8 cellular contexts compared by ENCODE assay signal in genomic region chr4:139555073-139555704, GRCh38. TPM values are rescaled to one million over a fixed set of nuclear protein-coding genes. Genes with fewer than 3 reads are reported as not detected.
A peak's percentile ranks its signal among the peaks of the same experiment; 100 is the strongest.
DNase-seq lines count a peak whose midpoint lies in the region; ATAC-seq and FAIRE-seq lines count a peak whose summit lies in the region.

No MANE protein-coding gene starts in this region.

- peak; percentile 33 for FAIRE-seq in colon (lab: Jason Lieb, UNC)

- peak; percentile 54 to 65 for DNase-seq in NCI-H524 (lab: John Stamatoyannopoulos, UW)
- peak; percentile 95 for DNase-seq in activated CD4-positive, alpha-beta T cell treated with anti-CD3 and anti-CD28 coated beads, Interleukin-2, amount 10 ng/mL, durations not matched to agents 24 days and 14 days
- DNase-seq in kidney glomerular epithelial cell (lab: John Stamatoyannopoulos, UW) = peak; percentile 80
- peak; percentile 60 to 62 for DNase-seq in stimulated activated CD4-positive, alpha-beta T cell treated with anti-CD3 and anti-CD28 coated beads, Interleukin-15, amount 100 ng/mL, for 1 hour (ENCODE audit: low read depth in 1 of 2, low spot score in 1 of 2)
- DNase-seq in AML-193 (lab: John Stamatoyannopoulos, UW) = no peak

- H3K4me3 Mint-ChIP-seq in activated CD4-positive, alpha-beta T cell treated with anti-CD3 and anti-CD28 coated beads, Interleukin-2, amount 10 ng/mL, durations not matched to agents 24 days and 14 days = peak overlapping the region; percentile 89

- intact Hi-C loops in activated CD4-positive, alpha-beta T cell treated with anti-CD3 and anti-CD28 coated beads, Interleukin-2, amount 10 ng/mL, durations not matched to agents 24 days and 14 days (cut with micrococcal nuclease) = loop anchor here (1.0 to 5.0 kb wide), 6 partner anchors 102 to 967 kb away; partner anchors contain the start of genes ELMOD2 and NOCT

- peaks cover 7% of the 10 kb centered on the region for H3K27me3 Mint-ChIP-seq in activated CD4-positive, alpha-beta T cell treated with anti-CD3 and anti-CD28 coated beads, Interleukin-2, amount 10 ng/mL, durations not matched to agents 24 days and 14 days

- no peaks in the 10 kb centered on the region for H3K9me3 Mint-ChIP-seq in activated CD4-positive, alpha-beta T cell treated with anti-CD3 and anti-CD28 coated beads, Interleukin-2, amount 10 ng/mL, durations not matched to agents 24 days and 14 days

- peaks cover 2% of the 10 kb centered on the region for H3K36me3 Mint-ChIP-seq in activated CD4-positive, alpha-beta T cell treated with anti-CD3 and anti-CD28 coated beads, Interleukin-2, amount 10 ng/mL, durations not matched to agents 24 days and 14 days (ENCODE audit: low read depth)

- H3K27ac Mint-ChIP-seq in activated CD4-positive, alpha-beta T cell treated with anti-CD3 and anti-CD28 coated beads, Interleukin-2, amount 10 ng/mL, durations not matched to agents 24 days and 14 days = peak overlapping the region; percentile 97

- H3K4me1 Mint-ChIP-seq in activated CD4-positive, alpha-beta T cell treated with anti-CD3 and anti-CD28 coated beads, Interleukin-2, amount 10 ng/mL, durations not matched to agents 24 days and 14 days = peaks cover 38% of the 10 kb centered on the region

- ATAC-seq in GM18502 (IDR thresholded peaks at IDR 0.05; ENCODE audit: poor library complexity, unreplicated experiment) (peak; percentile 44), HG03280 (IDR thresholded peaks at IDR 0.05; ENCODE audit: unreplicated experiment) (peak; percentile 49)

RNA-seq across cellular contexts. Expression of gene SETD7, which starts 0.8 kb away (rescaled TPM):
- total RNA-seq in activated CD4-positive, alpha-beta T cell treated with anti-CD3 and anti-CD28 coated beads, Interleukin-2, amount 10 ng/mL, durations not matched to agents 24 days and 14 days = 18.5 and 19.6 TPM in 2 replicates

Comparison
In these comparisons a context has a peak if more than half of its experiments do, and no peak if none do; other contexts are left out.
1. DNase-seq: peak in NCI-H524 (2 of 2), activated CD4-positive, alpha-beta T cell treated with anti-CD3 and anti-CD28 coated beads, Interleukin-2, amount 10 ng/mL, durations not matched to agents 24 days and 14 days (single experiment), kidney glomerular epithelial cell (single experiment) and stimulated activated CD4-positive, alpha-beta T cell treated with anti-CD3 and anti-CD28 coated beads, Interleukin-15, amount 100 ng/mL, for 1 hour (2 of 2); none in AML-193 (0 of 2).